ENCODE assay signal across 28 cellular contexts in genomic region chr7:129764685-129765084, GRCh38.
"Had no signal": no experiment of that assay in that cellular context is flagged by ENCODE, and none has a peak within 500 bp of the region (broad histone marks: within the 10 kb centered on the region; RNA-seq: fewer than 3 reads in every experiment).

No MANE protein-coding gene starts in this region.

- H3K4me1 ChIP-seq: neural progenitor cell, parathyroid adenoma, psoas muscle, right lobe of liver, spleen, stomach, thyroid gland, tibial nerve, upper lobe of left lung, vagina had no signal

- H3K9me3 Mint-ChIP-seq: naive thymus-derived CD8-positive, alpha-beta T cell; natural killer cell treated with Interleukin-12 subunit alpha and Interleukin-12 subunit beta and Interleukin-15 and Interleukin-18, amount 100 ng/mL, for 72 hours; neural progenitor cell; stimulated activated effector memory CD8-positive, alpha-beta T cell treated with anti-CD3 and anti-CD28 coated beads, Interleukin-12 subunit alpha, Interleukin-12 subunit beta, amount 100 ng/mL, for 72 hours; stimulated activated naive B cell treated with anti-CD40 and anti-IgM and Interleukin-4, amounts not matched to agents 10 μg/mL and 1 μg/mL and 100 μg/mL, for 72 hours; stimulated activated naive CD8-positive, alpha-beta T cell treated with anti-CD3 and anti-CD28 coated beads, Interleukin-15, Interleukin-2, amounts not matched to agents 100 ng/mL and 50 ng/mL, for 24 hours had no signal

- H3K4me3 Mint-ChIP-seq: natural killer cell treated with Interleukin-12 subunit alpha and Interleukin-12 subunit beta and Interleukin-15 and Interleukin-18, amount 100 ng/mL, for 72 hours; neural progenitor cell; stimulated activated effector memory CD8-positive, alpha-beta T cell treated with anti-CD3 and anti-CD28 coated beads, Interleukin-12 subunit alpha, Interleukin-12 subunit beta, amount 100 ng/mL, for 72 hours; stimulated activated naive B cell treated with anti-CD40 and anti-IgM and Interleukin-4, amounts not matched to agents 10 μg/mL and 1 μg/mL and 100 μg/mL, for 72 hours; stimulated activated naive CD8-positive, alpha-beta T cell treated with anti-CD3 and anti-CD28 coated beads, Interleukin-15, Interleukin-2, amounts not matched to agents 100 ng/mL and 50 ng/mL, for 24 hours had no signal

- H2AFZ ChIP-seq: neural progenitor cell, parathyroid adenoma had no signal

- H3K27ac ChIP-seq: neural progenitor cell, ovary, parathyroid adenoma, psoas muscle, right lobe of liver, skin epidermis, spleen, stomach, thoracic aorta, thyroid gland, tibial nerve, upper lobe of left lung, vagina had no signal

- DNase-seq: naive thymus-derived CD8-positive, alpha-beta T cell; occipital lobe; ovary; psoas muscle; right cardiac atrium; right lobe of liver; spleen; stimulated activated CD4-positive, alpha-beta T cell treated with anti-CD3 and anti-CD28 coated beads, Interleukin-12 subunit alpha, Interleukin-12 subunit beta, amount 100 ng/mL, for 4 hours; stimulated activated CD4-positive, alpha-beta T cell treated with anti-CD3 and anti-CD28 coated beads, Interleukin-2, amount 100 ng/mL, for 24 hours; stimulated activated CD4-positive, alpha-beta T cell treated with anti-CD3 and anti-CD28 coated beads, Interleukin-2, amount 100 ng/mL, for 48 hours; stimulated activated CD4-positive, alpha-beta T cell treated with anti-CD3 and anti-CD28 coated beads, Interleukin-4, amount 100 ng/mL, for 24 hours; stimulated activated naive B cell treated with anti-CD40 and anti-IgM and Interleukin-4, amounts not matched to agents 10 μg/mL and 1 μg/mL and 100 μg/mL, for 72 hours; stimulated activated naive CD4-positive, alpha-beta T cell treated with Interleukin-2 at 50 U/mL for 16 hours; stomach; thyroid gland; trophoblast cell; upper lobe of left lung had no signal

- H3K27ac Mint-ChIP-seq: naive thymus-derived CD8-positive, alpha-beta T cell; natural killer cell treated with Interleukin-12 subunit alpha and Interleukin-12 subunit beta and Interleukin-15 and Interleukin-18, amount 100 ng/mL, for 72 hours; neural progenitor cell; progenitor cell of endocrine pancreas; stimulated activated effector memory CD8-positive, alpha-beta T cell treated with anti-CD3 and anti-CD28 coated beads, Interleukin-12 subunit alpha, Interleukin-12 subunit beta, amount 100 ng/mL, for 72 hours; stimulated activated naive B cell treated with anti-CD40 and anti-IgM and Interleukin-4, amounts not matched to agents 10 μg/mL and 1 μg/mL and 100 μg/mL, for 72 hours; stimulated activated naive CD8-positive, alpha-beta T cell treated with anti-CD3 and anti-CD28 coated beads, Interleukin-15, Interleukin-2, amounts not matched to agents 100 ng/mL and 50 ng/mL, for 24 hours had no signal

- H3K27me3 ChIP-seq: neural progenitor cell, ovary, right lobe of liver, spleen, stomach, thyroid gland, tibial nerve, upper lobe of left lung, vagina had no signal

- H3K27me3 Mint-ChIP-seq: natural killer cell treated with Interleukin-12 subunit alpha and Interleukin-12 subunit beta and Interleukin-15 and Interleukin-18, amount 100 ng/mL, for 72 hours; progenitor cell of endocrine pancreas; stimulated activated naive CD8-positive, alpha-beta T cell treated with anti-CD3 and anti-CD28 coated beads, Interleukin-15, Interleukin-2, amounts not matched to agents 100 ng/mL and 50 ng/mL, for 24 hours had no signal

- H3K79me2 ChIP-seq: parathyroid adenoma had no signal

- H3K9ac ChIP-seq: neural progenitor cell, parathyroid adenoma had no signal

- H3K4me2 ChIP-seq: neural progenitor cell, smooth muscle cell had no signal

- H3K9me3 ChIP-seq: ovary, psoas muscle, right lobe of liver, spleen, thoracic aorta, thyroid gland, tibial nerve, upper lobe of left lung, vagina had no signal

- H3K36me3 ChIP-seq: neural progenitor cell, ovary, right lobe of liver, spleen, stomach, thoracic aorta, thyroid gland, tibial nerve, upper lobe of left lung, vagina had no signal

- H3K36me3 Mint-ChIP-seq: naive thymus-derived CD8-positive, alpha-beta T cell; natural killer cell treated with Interleukin-12 subunit alpha and Interleukin-12 subunit beta and Interleukin-15 and Interleukin-18, amount 100 ng/mL, for 72 hours; neural progenitor cell; stimulated activated effector memory CD8-positive, alpha-beta T cell treated with anti-CD3 and anti-CD28 coated beads, Interleukin-12 subunit alpha, Interleukin-12 subunit beta, amount 100 ng/mL, for 72 hours; stimulated activated naive B cell treated with anti-CD40 and anti-IgM and Interleukin-4, amounts not matched to agents 10 μg/mL and 1 μg/mL and 100 μg/mL, for 72 hours had no signal

- H3K4me1 Mint-ChIP-seq: neural progenitor cell; stimulated activated naive B cell treated with anti-CD40 and anti-IgM and Interleukin-4, amounts not matched to agents 10 μg/mL and 1 μg/mL and 100 μg/mL, for 72 hours had no signal

- H3K4me3 ChIP-seq: neural progenitor cell, ovary, psoas muscle, right lobe of liver, skin epidermis, smooth muscle cell, spleen, stomach, thoracic aorta, thyroid gland, tibial nerve, upper lobe of left lung, vagina had no signal
